8 cellular contexts compared by ENCODE assay signal in the genomic region with DNA sequence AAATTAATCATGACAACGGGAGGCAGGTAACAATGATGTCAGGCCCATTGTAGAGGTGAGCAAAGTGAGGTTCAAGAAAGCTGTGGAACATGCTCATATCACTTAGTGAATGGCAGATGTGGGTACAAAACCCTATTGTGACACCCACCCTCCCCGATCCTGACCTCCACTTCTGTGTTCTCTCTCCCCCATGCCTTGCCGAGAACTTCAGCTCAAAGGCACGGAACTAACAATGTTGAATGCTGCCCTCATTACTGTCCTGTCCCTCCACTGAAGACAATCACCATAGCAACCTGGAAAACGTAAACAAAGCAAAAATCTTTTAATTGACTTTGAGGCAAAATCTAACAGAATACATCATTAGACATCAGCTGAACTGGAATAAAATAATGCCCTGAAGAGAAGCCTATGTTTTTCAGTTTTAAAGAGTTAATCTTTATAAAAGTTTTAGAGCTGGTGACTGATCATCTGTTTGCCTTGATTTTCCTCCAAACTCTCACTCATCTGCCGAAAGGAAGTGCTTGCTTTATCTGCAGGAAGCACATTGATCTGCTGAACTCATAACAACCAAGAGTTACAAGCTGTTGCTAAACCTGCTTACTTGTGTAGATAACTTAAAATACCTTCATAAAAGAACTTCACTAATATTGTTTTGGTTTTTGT.
DNase-seq lines count a peak whose midpoint lies in the region; ATAC-seq, FAIRE-seq and TF ChIP-seq lines count a peak whose summit lies in the region.
"Had no signal": no experiment of that assay in that cellular context is flagged by ENCODE, and none has a peak within 500 bp of the region (broad histone marks: within the 10 kb centered on the region; RNA-seq: fewer than 3 reads in every experiment).

No MANE protein-coding gene starts in this region.

- H3K4me1 ChIP-seq in right cardiac atrium (ENCODE audit: control insufficient read depth, insufficient read depth, low read length): peaks cover 2% of the 10 kb centered on the region
- H3K4me1 ChIP-seq in stomach smooth muscle (ENCODE audit: control insufficient read depth, insufficient read depth, low read length): peaks cover 8% of the 10 kb centered on the region

- in situ Hi-C loops in KBM-7 (cut with MboI; ENCODE audit: low pct_unique_long_range_greater_than_20kb, low sequenced_read_pairs): no loop called here

- DNase-seq in KBM-7 (peak; percentile 94), right cardiac atrium (no peak), GM12892 (ENCODE audit: insufficient read length) (no peak)
- DNase-seq: activated CD4-positive, CD25-positive, alpha-beta regulatory T cell had no signal

- H3K27ac Mint-ChIP-seq in activated T-helper 17 cell treated with anti-CD3 and anti-CD28 coated beads, Interleukin-2, amount 50 U/mL, for 72 hours: peak overlapping the region; percentile 36

- TF ChIP-seq POLR2A in GM12892 (IDR thresholded peaks at IDR 0.05; ENCODE audit: low read depth, low read length): no peak

- peaks cover 10% of the 10 kb centered on the region for H3K4me1 Mint-ChIP-seq in activated T-helper 17 cell treated with anti-CD3 and anti-CD28 coated beads, Interleukin-2, amount 50 U/mL, for 72 hours

- no peak overlapping the region for H3K9ac ChIP-seq in stomach smooth muscle (ENCODE audit: low read length in 2 of 2)

- no peaks in the 10 kb centered on the region for H3K9me3 ChIP-seq in right cardiac atrium (ENCODE audit: control insufficient read depth, low read length)
- no peaks in the 10 kb centered on the region for H3K9me3 ChIP-seq in stomach smooth muscle (ENCODE audit: control insufficient read depth in 2 of 2, low read length in 2 of 2)

- no peaks in the 10 kb centered on the region for H3K27me3 Mint-ChIP-seq in activated T-helper 17 cell treated with anti-CD3 and anti-CD28 coated beads, Interleukin-2, amount 50 U/mL, for 72 hours

- peak; percentile 31 for ATAC-seq in activated T-helper 17 cell treated with anti-CD3 and anti-CD28 coated beads, Interleukin-2, amount 50 U/mL, for 72 hours (replicated peaks)
- peak; percentile 69 to 92 for ATAC-seq in right cardiac atrium
- ATAC-seq in GM19467 (IDR thresholded peaks at IDR 0.05; ENCODE audit: unreplicated experiment): no peak
- no peak for ATAC-seq in HG03460 (IDR thresholded peaks at IDR 0.05; ENCODE audit: unreplicated experiment)

- no peaks in the 10 kb centered on the region for H3K36me3 ChIP-seq in stomach smooth muscle (ENCODE audit: control insufficient read depth in 2 of 2, insufficient read depth in 2 of 2, low read length in 2 of 2)

- peak overlapping the region; percentile 15 for H3K4me3 Mint-ChIP-seq in activated T-helper 17 cell treated with anti-CD3 and anti-CD28 coated beads, Interleukin-2, amount 50 U/mL, for 72 hours

- H3K36me3 Mint-ChIP-seq in activated T-helper 17 cell treated with anti-CD3 and anti-CD28 coated beads, Interleukin-2, amount 50 U/mL, for 72 hours (ENCODE audit: low read depth): no peaks in the 10 kb centered on the region

- FAIRE-seq in GM12892 (lab: Jason Lieb, UNC): no peak

- no peak overlapping the region for H3K27ac ChIP-seq in right cardiac atrium (ENCODE audit: low read length)
- H3K27ac ChIP-seq in stomach smooth muscle (ENCODE audit: low read length): peak overlapping the region; percentile 25

- 26% methylated on average over 6 of the region's 6 CpGs for WGBS in right cardiac atrium

- H3K9me3 Mint-ChIP-seq in activated T-helper 17 cell treated with anti-CD3 and anti-CD28 coated beads, Interleukin-2, amount 50 U/mL, for 72 hours: no peaks in the 10 kb centered on the region

- intact Hi-C loops in right cardiac atrium (cut with DNase I): no loop called here

- H3K27me3 ChIP-seq in right cardiac atrium (ENCODE audit: control insufficient read depth, insufficient read depth) (no peaks in the 10 kb centered on the region), stomach smooth muscle (ENCODE audit: control insufficient read depth in 1 of 2, insufficient read depth in 2 of 2, low read length in 2 of 2) (no peaks in the 10 kb centered on the region)

- H3K4me3 ChIP-seq in right cardiac atrium (ENCODE audit: low read length) (no peak overlapping the region), stomach smooth muscle (ENCODE audit: low read length in 2 of 2) (no peak overlapping the region)

Comparison
In these comparisons a context has a peak if more than half of its experiments do, and no peak if none do; other contexts are left out.
1. ATAC-seq: peak in activated T-helper 17 cell treated with anti-CD3 and anti-CD28 coated beads, Interleukin-2, amount 50 U/mL, for 72 hours (single experiment) and right cardiac atrium (2 of 2); none in GM19467 (single experiment) and HG03460 (single experiment).